In the genomic region with DNA sequence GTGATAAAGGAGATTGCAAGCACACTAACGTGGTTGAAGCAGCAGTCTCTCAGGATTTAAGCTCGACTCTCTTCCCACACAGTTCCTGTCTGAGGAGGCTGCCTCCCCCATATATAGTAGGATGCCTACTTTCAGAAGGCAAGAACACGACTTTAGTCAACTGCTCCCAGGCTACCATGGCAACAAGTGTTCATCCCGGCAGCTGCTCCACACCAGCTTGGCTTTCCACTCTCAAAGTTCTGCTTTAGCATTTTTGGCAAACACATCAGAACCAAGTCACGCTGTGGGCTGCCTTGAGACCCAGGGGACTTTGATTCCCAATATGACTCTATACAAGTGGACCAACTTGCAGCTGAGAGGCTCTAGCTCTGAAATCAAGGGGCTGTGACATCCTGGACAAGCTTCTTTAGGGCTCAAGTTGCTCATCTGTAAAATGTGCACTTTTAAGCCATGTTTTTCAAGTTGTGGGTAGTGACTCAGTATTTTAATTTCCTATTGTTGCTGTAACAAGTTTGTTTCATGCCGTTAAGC, we compare ENCODE assay signal across 19 cellular contexts. TPM values are rescaled to one million over a fixed set of nuclear protein-coding genes. Genes with fewer than 3 reads are reported as not detected.
DNase-seq lines count a peak whose midpoint lies in the region; ATAC-seq, FAIRE-seq and TF ChIP-seq lines count a peak whose summit lies in the region.
"Had no signal": no experiment of that assay in that cellular context is flagged by ENCODE, and none has a peak within 500 bp of the region (broad histone marks: within the 10 kb centered on the region; RNA-seq: fewer than 3 reads in every experiment).

No MANE protein-coding gene starts in this region.

- no peaks in the 10 kb centered on the region; the same call in 1 of the 2 replicates for H3F3A ChIP-seq in PC-9 (ENCODE audit: insufficient read depth, low read depth)

- H3K27ac Mint-ChIP-seq in astrocyte (ENCODE audit: unreplicated experiment) (no peak overlapping the region), natural killer cell (no peak overlapping the region)
- H3K27ac Mint-ChIP-seq: activated CD8-positive, alpha-beta T cell treated with anti-CD3 and anti-CD28 coated beads, Interleukin-2, amount 10 ng/mL, durations not matched to agents 7 days and 5 days; immature natural killer cell; stimulated activated naive CD8-positive, alpha-beta T cell treated with anti-CD3 and anti-CD28 coated beads, Interleukin-15, Interleukin-2, amounts not matched to agents 100 ng/mL and 50 ng/mL, for 24 hours had no signal

- no peak overlapping the region for H3K9ac ChIP-seq in astrocyte (ENCODE audit: low read length)

- no peaks in the 10 kb centered on the region for H3K4me1 ChIP-seq in astrocyte (ENCODE audit: insufficient read depth, low read length)
- H3K4me1 ChIP-seq in PC-9 (replicated peaks; ENCODE audit: insufficient read depth), result no peaks in the 10 kb centered on the region

- FAIRE-seq in astrocyte (lab: Jason Lieb, UNC), result no peak

- H2AFZ ChIP-seq in astrocyte (ENCODE audit: low read depth, low read length) (no peak overlapping the region), PC-9 (no peak overlapping the region)

- H4K20me1 ChIP-seq in astrocyte (ENCODE audit: insufficient read depth, low read length) (no peaks in the 10 kb centered on the region), PC-9 (ENCODE audit: insufficient read depth) (no peaks in the 10 kb centered on the region)

- BruUV-seq in PC-9 (replicated peaks; lab: Mats Ljungman, UMichigan), result no TSS peak

- H3K9me2 ChIP-seq in PC-9 (ENCODE audit: insufficient read depth), result no peaks in the 10 kb centered on the region

- H3K4me2 ChIP-seq in astrocyte (ENCODE audit: low read length), result no peak overlapping the region
- H3K4me2 ChIP-seq in PC-9, result no peak overlapping the region

- H3K36me3 ChIP-seq in astrocyte (ENCODE audit: insufficient read depth, low read length) (no peaks in the 10 kb centered on the region), PC-9 (ENCODE audit: low read depth) (no peaks in the 10 kb centered on the region)

- H3K36me3 Mint-ChIP-seq in astrocyte (ENCODE audit: low read depth, unreplicated experiment), result no peaks in the 10 kb centered on the region
- no peaks in the 10 kb centered on the region for H3K36me3 Mint-ChIP-seq in natural killer cell
- H3K36me3 Mint-ChIP-seq: immature natural killer cell had no signal

- H3K9me3 Mint-ChIP-seq in astrocyte (ENCODE audit: unreplicated experiment) (peaks cover 2% of the 10 kb centered on the region), natural killer cell (no peaks in the 10 kb centered on the region)
- H3K9me3 Mint-ChIP-seq: immature natural killer cell had no signal

- ATAC-seq in natural killer cell (no peak), HG03439 (IDR thresholded peaks at IDR 0.05; ENCODE audit: unreplicated experiment) (no peak)
- ATAC-seq: activated CD8-positive, alpha-beta T cell treated with anti-CD3 and anti-CD28 coated beads, Interleukin-2, amount 10 ng/mL, durations not matched to agents 7 days and 5 days had no signal

- H3K27me3 Mint-ChIP-seq in astrocyte (ENCODE audit: low read depth, unreplicated experiment), result peaks cover 33% of the 10 kb centered on the region
- H3K27me3 Mint-ChIP-seq in natural killer cell (ENCODE audit: low read depth in 2 of 2), result peaks cover 12 to 16% of the 10 kb centered on the region in 2 donors

- H3K4me1 Mint-ChIP-seq in astrocyte (ENCODE audit: low read depth, unreplicated experiment), result no peaks in the 10 kb centered on the region
- H3K4me1 Mint-ChIP-seq in natural killer cell, result no peaks in the 10 kb centered on the region
- H3K4me1 Mint-ChIP-seq: immature natural killer cell had no signal

- no peak for TF ChIP-seq CTCF in GM10266 (IDR thresholded peaks at IDR 0.05; ENCODE audit: control insufficient read depth, insufficient read depth, low read depth, missing control alignments)
- no peak for TF ChIP-seq CTCF in astrocyte (IDR thresholded peaks at IDR 0.05; ENCODE audit: insufficient read depth, low read depth, low read length)
- no peak for TF ChIP-seq CTCF in PC-9 (conservative IDR thresholded peaks at IDR 0.05)
- TF ChIP-seq CTCF in natural killer cell (IDR thresholded peaks at IDR 0.05), result no peak

- H3K4me3 Mint-ChIP-seq in astrocyte (ENCODE audit: unreplicated experiment) (no peak overlapping the region), natural killer cell (no peak overlapping the region)
- H3K4me3 Mint-ChIP-seq: activated CD8-positive, alpha-beta T cell treated with anti-CD3 and anti-CD28 coated beads, Interleukin-2, amount 10 ng/mL, durations not matched to agents 7 days and 5 days; immature natural killer cell; stimulated activated naive CD8-positive, alpha-beta T cell treated with anti-CD3 and anti-CD28 coated beads, Interleukin-15, Interleukin-2, amounts not matched to agents 100 ng/mL and 50 ng/mL, for 24 hours had no signal

- H3K27ac ChIP-seq in astrocyte (ENCODE audit: low read depth, low read length) (no peak overlapping the region), PC-9 (no peak overlapping the region)
- H3K27ac ChIP-seq: C4-2B had no signal

- H3K79me2 ChIP-seq in astrocyte (ENCODE audit: insufficient read depth, low read length), result no peaks in the 10 kb centered on the region
- H3K79me2 ChIP-seq in PC-9 (ENCODE audit: low read depth), result no peaks in the 10 kb centered on the region

- H3K27me3 ChIP-seq in astrocyte (ENCODE audit: insufficient read depth, low read length) (peaks cover 26% of the 10 kb centered on the region), PC-9 (ENCODE audit: insufficient read depth, low read depth) (peaks cover 59% of the 10 kb centered on the region)

- POLR2A ChIA-PET in PC-9 (lab: Charles Lee; ENCODE audit: unreplicated experiment), result no interaction called here

- CTCF ChIA-PET in PC-9 (lab: Charles Lee), result no interaction called here

- no peak overlapping the region for H3K4me3 ChIP-seq in astrocyte (ENCODE audit: insufficient read depth, low read depth, low read length)
- H3K4me3 ChIP-seq in PC-9, result no peak overlapping the region

- DNase-seq in AG20443 (ENCODE audit: low spot score) (peak; percentile 45), GM10266 (ENCODE audit: extremely low spot score) (peak; percentile 19), astrocyte (ENCODE audit: low read depth) (peak; percentile 14), iris pigment epithelial cell (ENCODE audit: low read depth) (peak; percentile 38), PC-9 (no peak), NCI-H510A (lab: John Stamatoyannopoulos, UW) (no peak), natural killer cell (no peak)
- DNase-seq: activated CD8-positive, alpha-beta T cell treated with anti-CD3 and anti-CD28 coated beads, Interleukin-2, amount 10 ng/mL, durations not matched to agents 7 days and 5 days; activated naive CD4-positive, alpha-beta T cell; immature natural killer cell; NCI-H1436; NCI-H82; SHP77; stimulated activated CD4-positive, alpha-beta T cell treated with anti-CD3 and anti-CD28 coated beads, Interleukin-4, amount 100 ng/mL, for 4 hours; T-helper 9 cell had no signal

- peaks cover 4% of the 10 kb centered on the region for H3K9me3 ChIP-seq in astrocyte (ENCODE audit: insufficient read depth, low read depth, low read length)
- H3K9me3 ChIP-seq in PC-9 (ENCODE audit: insufficient read depth, low read depth), result no peaks in the 10 kb centered on the region

- intact Hi-C loops in PC-9 (cut with micrococcal nuclease; ENCODE audit: unreplicated experiment) (no loop called here), natural killer cell (cut with micrococcal nuclease) (no loop called here)

RNA-seq across cellular contexts. Expression of a gene that starts 16.5 kb away (rescaled TPM):
- total RNA-seq in astrocyte (not detected in 2 replicates), PC-9 (2021) (not detected in 2 replicates), natural killer cell (not detected)
- total RNA-seq: activated CD8-positive, alpha-beta T cell treated with anti-CD3 and anti-CD28 coated beads, Interleukin-2, amount 10 ng/mL, durations not matched to agents 7 days and 5 days; fibroblast of lung had no signal

RNA-seq across cellular contexts. Expression of a gene that starts 36.4 kb away (rescaled TPM):
- total RNA-seq in astrocyte (38.6 and 41.0 TPM in 2 replicates), PC-9 (2021) (47.6 and 69.9 TPM in 2 replicates), natural killer cell (10 to 100 TPM in 1 of 3 donors, 1 to 10 TPM in 2; 4.6 to 12.9 (median 5.9) TPM)

RNA-seq across cellular contexts. Expression of a gene that starts 38.7 kb away (rescaled TPM):
- not detected in 2 replicates for total RNA-seq in astrocyte
- total RNA-seq in PC-9 (2021), result not detected in 2 replicates
- total RNA-seq in natural killer cell, result under 1 TPM in 1 of 3 donors, not detected in 2; 0.10 TPM
- total RNA-seq: activated CD8-positive, alpha-beta T cell treated with anti-CD3 and anti-CD28 coated beads, Interleukin-2, amount 10 ng/mL, durations not matched to agents 7 days and 5 days; fibroblast of lung had no signal

RNA-seq across cellular contexts. Expression of a gene that starts 44.2 kb away (rescaled TPM):
- total RNA-seq in astrocyte, result not detected in 2 replicates
- 0.33 and 0.70 TPM in 2 replicates for total RNA-seq in PC-9 (2021)
- total RNA-seq in natural killer cell, result not detected
- total RNA-seq: activated CD8-positive, alpha-beta T cell treated with anti-CD3 and anti-CD28 coated beads, Interleukin-2, amount 10 ng/mL, durations not matched to agents 7 days and 5 days; fibroblast of lung had no signal

Comparison
In these comparisons a context has a peak if more than half of its experiments do, and no peak if none do; other contexts are left out.
1. DNase-seq: peak in AG20443 (single experiment), GM10266 (single experiment), astrocyte (single experiment) and iris pigment epithelial cell (single experiment); none in PC-9 (0 of 2), NCI-H510A (single experiment) and natural killer cell (single experiment).